Comparison of ENCODE assay signal across 8 cellular contexts in the genomic region with DNA sequence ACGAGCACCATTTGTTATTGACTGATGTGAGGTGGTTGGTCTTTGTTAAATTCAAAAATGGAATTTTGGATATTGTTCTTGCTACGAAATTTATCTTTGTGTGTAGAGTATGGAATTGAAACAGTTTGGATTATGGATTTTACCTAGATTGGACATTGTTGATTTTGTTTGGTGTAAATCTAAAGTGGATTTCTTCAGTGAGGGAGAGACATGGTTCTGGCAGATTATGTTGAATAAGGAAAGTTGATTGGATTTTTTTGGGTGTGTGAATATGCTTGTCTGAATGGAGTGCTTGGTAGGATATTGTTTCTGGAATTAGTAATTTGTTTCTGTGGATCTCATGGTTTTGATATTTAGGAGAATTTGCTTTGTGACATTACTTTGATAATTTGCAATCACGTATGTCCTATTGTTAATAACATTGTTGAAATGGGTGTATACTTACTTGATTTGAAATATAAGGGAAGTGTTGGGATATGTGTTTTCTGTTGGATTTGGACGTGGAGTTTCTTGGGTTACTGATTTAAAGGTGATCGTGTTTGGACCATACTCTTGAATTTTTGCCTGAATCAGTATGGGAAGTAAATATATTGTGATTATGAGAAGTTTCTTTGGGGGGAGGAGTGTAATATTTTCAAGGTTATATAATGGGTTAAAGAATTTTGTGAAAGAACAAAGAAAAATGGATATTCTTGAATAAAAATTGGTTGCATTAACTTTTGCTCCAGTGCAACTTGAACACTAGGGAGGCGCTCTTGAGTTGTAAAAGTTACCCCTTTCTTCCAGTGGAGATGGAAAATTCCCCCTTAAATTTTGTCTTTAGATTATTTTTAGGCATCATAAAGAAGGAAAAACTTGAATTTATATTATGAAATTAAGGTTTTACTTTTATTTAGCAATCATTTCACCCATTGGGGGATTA. TPM values are rescaled to one million over a fixed set of nuclear protein-coding genes. Genes with fewer than 3 reads are reported as not detected.
DNase-seq lines count a peak whose midpoint lies in the region; ATAC-seq and TF ChIP-seq lines count a peak whose summit lies in the region.

No MANE protein-coding gene starts in this region.

- H3K4me1 Mint-ChIP-seq in CD14-positive monocyte (peaks cover 32% of the 10 kb centered on the region), IgD-negative memory B cell (peaks cover 20 to 42% (median 36%) of the 10 kb centered on the region in 3 donors), memory B cell (peaks cover 25% of the 10 kb centered on the region)
- peaks cover 53% of the 10 kb centered on the region for H3K4me1 Mint-ChIP-seq in activated naive CD8-positive, alpha-beta T cell treated with anti-CD3 and anti-CD28 coated beads for 36 hours

- peak; percentile 60 for TF ChIP-seq CTCF in CD14-positive monocyte (IDR thresholded peaks at IDR 0.05)

- intact Hi-C loops in CD14-positive monocyte (cut with micrococcal nuclease) = no loop called here

- H3K4me3 Mint-ChIP-seq in CD14-positive monocyte (peak overlapping the region in 1 of 2 donors; percentile 13), IgD-negative memory B cell (peak overlapping the region; percentile 9 to 87 (median 50)), memory B cell (peak overlapping the region; percentile 69)
- peak overlapping the region; percentile 53 for H3K4me3 Mint-ChIP-seq in activated naive CD8-positive, alpha-beta T cell treated with anti-CD3 and anti-CD28 coated beads for 36 hours

- DNase-seq in CD14-positive monocyte (ENCODE audit: low spot score) (no peak), memory B cell (ENCODE audit: low spot score in 2 of 2) (no peak)
- DNase-seq in activated naive CD8-positive, alpha-beta T cell treated with anti-CD3 and anti-CD28 coated beads for 36 hours = no peak

- H3K27me3 Mint-ChIP-seq in CD14-positive monocyte (ENCODE audit: low read depth in 3 of 3) (peaks cover 0 to 3% (median 0%) of the 10 kb centered on the region in 3 donors), IgD-negative memory B cell (no peaks in the 10 kb centered on the region), memory B cell (no peaks in the 10 kb centered on the region)
- H3K27me3 Mint-ChIP-seq in activated naive CD8-positive, alpha-beta T cell treated with anti-CD3 and anti-CD28 coated beads for 36 hours = peaks cover 7% of the 10 kb centered on the region

- H3K27ac Mint-ChIP-seq in CD14-positive monocyte = peak overlapping the region; percentile 84 to 100 (median 99)
- H3K27ac Mint-ChIP-seq in IgD-negative memory B cell = peak overlapping the region; percentile 94 to 99 (median 97)
- H3K27ac Mint-ChIP-seq in activated naive CD8-positive, alpha-beta T cell treated with anti-CD3 and anti-CD28 coated beads for 36 hours = peak overlapping the region; percentile 100
- H3K27ac Mint-ChIP-seq in memory B cell = peak overlapping the region; percentile 99

- H3K9me3 Mint-ChIP-seq in CD14-positive monocyte (peaks cover 0 to 7% (median 1%) of the 10 kb centered on the region in 7 donors), IgD-negative memory B cell (peaks cover 3 to 4% (median 4%) of the 10 kb centered on the region in 3 donors), memory B cell (peaks cover 8% of the 10 kb centered on the region)
- peaks cover 15% of the 10 kb centered on the region for H3K9me3 Mint-ChIP-seq in activated naive CD8-positive, alpha-beta T cell treated with anti-CD3 and anti-CD28 coated beads for 36 hours

- ATAC-seq in memory B cell (ENCODE audit: low read depth) = no peak
- ATAC-seq in GM18517 (IDR thresholded peaks at IDR 0.05; ENCODE audit: unreplicated experiment) = no peak
- ATAC-seq in GM21619 (IDR thresholded peaks at IDR 0.05; ENCODE audit: unreplicated experiment) = no peak
- ATAC-seq in HG02973 (IDR thresholded peaks at IDR 0.05; ENCODE audit: unreplicated experiment) = no peak
- ATAC-seq in HG02610 (IDR thresholded peaks at IDR 0.05; ENCODE audit: unreplicated experiment) = no peak

- H3K36me3 Mint-ChIP-seq in CD14-positive monocyte = peaks cover 53% of the 10 kb centered on the region in 2 donors
- H3K36me3 Mint-ChIP-seq in IgD-negative memory B cell = peaks cover 8% of the 10 kb centered on the region
- peaks cover 76% of the 10 kb centered on the region for H3K36me3 Mint-ChIP-seq in activated naive CD8-positive, alpha-beta T cell treated with anti-CD3 and anti-CD28 coated beads for 36 hours
- H3K36me3 Mint-ChIP-seq in memory B cell = peaks cover 23% of the 10 kb centered on the region

RNA-seq across cellular contexts. Expression of a gene that starts 0.9 kb away (rescaled TPM):
- polyA plus RNA-seq in CD14-positive monocyte = 10 to 100 TPM in 1 of 2 donors, 1 to 10 TPM in 1; 9.6 to 11.4 TPM
- polyA plus RNA-seq in IgD-negative memory B cell = 131 TPM
- 10 to 100 TPM; 92.8 to 95.7 TPM for total RNA-seq in activated naive CD8-positive, alpha-beta T cell treated with anti-CD3 and anti-CD28 coated beads for 36 hours

Comparison
In these comparisons a context has a peak if more than half of its experiments do, and no peak if none do; other contexts are left out.
1. RNA of a gene that starts 0.9 kb away (polyA plus RNA-seq): 131 TPM in IgD-negative memory B cell (single experiment); 9.6 to 11.4 TPM in CD14-positive monocyte; every median in the first group is over 10 times any median in the second.
2. Peak in every context shown above with its lines, with median percentiles within 50 percentile points of each other: H3K27ac Mint-ChIP-seq.